In genomic region chr17:55432358-55433028, GRCh38 we compare ENCODE assay signal across 1 cellular context.
TF ChIP-seq lines count a peak whose summit lies in the region.

No MANE protein-coding gene starts in this region.

TF ChIP-seq in K562, 482 proteins besides CTCF, POLR2A, EP300 and RAD21 (continued from another document and continues in another):
- TF ChIP-seq, protein P1, sequence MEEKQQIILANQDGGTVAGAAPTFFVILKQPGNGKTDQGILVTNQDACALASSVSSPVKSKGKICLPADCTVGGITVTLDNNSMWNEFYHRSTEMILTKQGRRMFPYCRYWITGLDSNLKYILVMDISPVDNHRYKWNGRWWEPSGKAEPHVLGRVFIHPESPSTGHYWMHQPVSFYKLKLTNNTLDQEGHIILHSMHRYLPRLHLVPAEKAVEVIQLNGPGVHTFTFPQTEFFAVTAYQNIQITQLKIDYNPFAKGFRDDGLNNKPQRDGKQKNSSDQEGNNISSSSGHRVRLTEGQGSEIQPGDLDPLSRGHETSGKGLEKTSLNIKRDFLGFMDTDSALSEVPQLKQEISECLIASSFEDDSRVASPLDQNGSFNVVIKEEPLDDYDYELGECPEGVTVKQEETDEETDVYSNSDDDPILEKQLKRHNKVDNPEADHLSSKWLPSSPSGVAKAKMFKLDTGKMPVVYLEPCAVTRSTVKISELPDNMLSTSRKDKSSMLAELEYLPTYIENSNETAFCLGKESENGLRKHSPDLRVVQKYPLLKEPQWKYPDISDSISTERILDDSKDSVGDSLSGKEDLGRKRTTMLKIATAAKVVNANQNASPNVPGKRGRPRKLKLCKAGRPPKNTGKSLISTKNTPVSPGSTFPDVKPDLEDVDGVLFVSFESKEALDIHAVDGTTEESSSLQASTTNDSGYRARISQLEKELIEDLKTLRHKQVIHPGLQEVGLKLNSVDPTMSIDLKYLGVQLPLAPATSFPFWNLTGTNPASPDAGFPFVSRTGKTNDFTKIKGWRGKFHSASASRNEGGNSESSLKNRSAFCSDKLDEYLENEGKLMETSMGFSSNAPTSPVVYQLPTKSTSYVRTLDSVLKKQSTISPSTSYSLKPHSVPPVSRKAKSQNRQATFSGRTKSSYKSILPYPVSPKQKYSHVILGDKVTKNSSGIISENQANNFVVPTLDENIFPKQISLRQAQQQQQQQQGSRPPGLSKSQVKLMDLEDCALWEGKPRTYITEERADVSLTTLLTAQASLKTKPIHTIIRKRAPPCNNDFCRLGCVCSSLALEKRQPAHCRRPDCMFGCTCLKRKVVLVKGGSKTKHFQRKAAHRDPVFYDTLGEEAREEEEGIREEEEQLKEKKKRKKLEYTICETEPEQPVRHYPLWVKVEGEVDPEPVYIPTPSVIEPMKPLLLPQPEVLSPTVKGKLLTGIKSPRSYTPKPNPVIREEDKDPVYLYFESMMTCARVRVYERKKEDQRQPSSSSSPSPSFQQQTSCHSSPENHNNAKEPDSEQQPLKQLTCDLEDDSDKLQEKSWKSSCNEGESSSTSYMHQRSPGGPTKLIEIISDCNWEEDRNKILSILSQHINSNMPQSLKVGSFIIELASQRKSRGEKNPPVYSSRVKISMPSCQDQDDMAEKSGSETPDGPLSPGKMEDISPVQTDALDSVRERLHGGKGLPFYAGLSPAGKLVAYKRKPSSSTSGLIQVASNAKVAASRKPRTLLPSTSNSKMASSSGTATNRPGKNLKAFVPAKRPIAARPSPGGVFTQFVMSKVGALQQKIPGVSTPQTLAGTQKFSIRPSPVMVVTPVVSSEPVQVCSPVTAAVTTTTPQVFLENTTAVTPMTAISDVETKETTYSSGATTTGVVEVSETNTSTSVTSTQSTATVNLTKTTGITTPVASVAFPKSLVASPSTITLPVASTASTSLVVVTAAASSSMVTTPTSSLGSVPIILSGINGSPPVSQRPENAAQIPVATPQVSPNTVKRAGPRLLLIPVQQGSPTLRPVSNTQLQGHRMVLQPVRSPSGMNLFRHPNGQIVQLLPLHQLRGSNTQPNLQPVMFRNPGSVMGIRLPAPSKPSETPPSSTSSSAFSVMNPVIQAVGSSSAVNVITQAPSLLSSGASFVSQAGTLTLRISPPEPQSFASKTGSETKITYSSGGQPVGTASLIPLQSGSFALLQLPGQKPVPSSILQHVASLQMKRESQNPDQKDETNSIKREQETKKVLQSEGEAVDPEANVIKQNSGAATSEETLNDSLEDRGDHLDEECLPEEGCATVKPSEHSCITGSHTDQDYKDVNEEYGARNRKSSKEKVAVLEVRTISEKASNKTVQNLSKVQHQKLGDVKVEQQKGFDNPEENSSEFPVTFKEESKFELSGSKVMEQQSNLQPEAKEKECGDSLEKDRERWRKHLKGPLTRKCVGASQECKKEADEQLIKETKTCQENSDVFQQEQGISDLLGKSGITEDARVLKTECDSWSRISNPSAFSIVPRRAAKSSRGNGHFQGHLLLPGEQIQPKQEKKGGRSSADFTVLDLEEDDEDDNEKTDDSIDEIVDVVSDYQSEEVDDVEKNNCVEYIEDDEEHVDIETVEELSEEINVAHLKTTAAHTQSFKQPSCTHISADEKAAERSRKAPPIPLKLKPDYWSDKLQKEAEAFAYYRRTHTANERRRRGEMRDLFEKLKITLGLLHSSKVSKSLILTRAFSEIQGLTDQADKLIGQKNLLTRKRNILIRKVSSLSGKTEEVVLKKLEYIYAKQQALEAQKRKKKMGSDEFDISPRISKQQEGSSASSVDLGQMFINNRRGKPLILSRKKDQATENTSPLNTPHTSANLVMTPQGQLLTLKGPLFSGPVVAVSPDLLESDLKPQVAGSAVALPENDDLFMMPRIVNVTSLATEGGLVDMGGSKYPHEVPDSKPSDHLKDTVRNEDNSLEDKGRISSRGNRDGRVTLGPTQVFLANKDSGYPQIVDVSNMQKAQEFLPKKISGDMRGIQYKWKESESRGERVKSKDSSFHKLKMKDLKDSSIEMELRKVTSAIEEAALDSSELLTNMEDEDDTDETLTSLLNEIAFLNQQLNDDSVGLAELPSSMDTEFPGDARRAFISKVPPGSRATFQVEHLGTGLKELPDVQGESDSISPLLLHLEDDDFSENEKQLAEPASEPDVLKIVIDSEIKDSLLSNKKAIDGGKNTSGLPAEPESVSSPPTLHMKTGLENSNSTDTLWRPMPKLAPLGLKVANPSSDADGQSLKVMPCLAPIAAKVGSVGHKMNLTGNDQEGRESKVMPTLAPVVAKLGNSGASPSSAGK (IDR thresholded peaks at IDR 0.05) = no peak
- TF ChIP-seq PRMT5 (CRISPR knock-in tag; IDR thresholded peaks at IDR 0.05) (no peak), CEBPG (CRISPR knock-in tag; IDR thresholded peaks at IDR 0.05) (no peak), CEBPG (tag; conservative IDR thresholded peaks at IDR 0.05 in 1 of 2, IDR thresholded peaks at IDR 0.05 in 1 of 2) (no peak), RAD51 (IDR thresholded peaks at IDR 0.05; ENCODE audit: borderline replicate concordance, low read depth) (no peak), CCAR2 (IDR thresholded peaks at IDR 0.05; ENCODE audit: low read depth, low read length) (no peak), NFXL1 (CRISPR knock-in tag; IDR thresholded peaks at IDR 0.05) (no peak), ZNF589 (CRISPR knock-in tag; IDR thresholded peaks at IDR 0.05; ENCODE audit: low read depth) (0 out of 2 replicates have a peak, but pooled peaks have one; percentile 37), RFX5 (IDR thresholded peaks at IDR 0.05; ENCODE audit: low read depth, low read length) (no peak), TBP (optimal IDR thresholded peaks at IDR 0.05; ENCODE audit: low read depth, low read length) (no peak), STAT5B (CRISPR knock-in tag; IDR thresholded peaks at IDR 0.05) (no peak), FUS (optimal IDR thresholded peaks at IDR 0.05; ENCODE audit: low read depth, low read length) (no peak), STAG1 (CRISPR knock-in tag; IDR thresholded peaks at IDR 0.05; ENCODE audit: borderline replicate concordance) (no peak), ZNF408 (CRISPR knock-in tag; IDR thresholded peaks at IDR 0.05; ENCODE audit: low read depth) (no peak), ASH1L (IDR thresholded peaks at IDR 0.05; ENCODE audit: borderline replicate concordance, low read depth, partially characterized antibody) (no peak), ZNF12 (CRISPR knock-in tag; IDR thresholded peaks at IDR 0.05) (no peak), ZKSCAN3 (CRISPR knock-in tag; IDR thresholded peaks at IDR 0.05) (no peak), SMARCE1 (IDR thresholded peaks at IDR 0.05) (no peak), ZC3H4 (CRISPR knock-in tag; IDR thresholded peaks at IDR 0.05; ENCODE audit: borderline replicate concordance) (no peak), ZNF778 (CRISPR knock-in tag; IDR thresholded peaks at IDR 0.05) (no peak), SRSF9 (IDR thresholded peaks at IDR 0.05; ENCODE audit: borderline replicate concordance, low read depth, low read length) (no peak), ARID3A (IDR thresholded peaks at IDR 0.05; ENCODE audit: borderline replicate concordance, low read depth, low read length) (no peak), CREB1 (IDR thresholded peaks at IDR 0.05) (no peak), CREB1 (CRISPR knock-in tag; IDR thresholded peaks at IDR 0.05) (no peak), RBM17 (IDR thresholded peaks at IDR 0.05; ENCODE audit: borderline replicate concordance, low read depth, low read length) (no peak), MAFK (IDR thresholded peaks at IDR 0.05; ENCODE audit: low read length) (no peak), EWSR1 (IDR thresholded peaks at IDR 0.05; ENCODE audit: borderline replicate concordance, low read depth, partially characterized antibody) (no peak), ZEB2 (IDR thresholded peaks at IDR 0.05) (no peak), ZBTB8A (IDR thresholded peaks at IDR 0.05; ENCODE audit: partially characterized antibody) (no peak), HSF4 (CRISPR knock-in tag; IDR thresholded peaks at IDR 0.05; ENCODE audit: borderline replicate concordance) (peak; percentile 75; the same call in 1 of the 2 replicates), HNRNPLL (IDR thresholded peaks at IDR 0.05; ENCODE audit: low read depth, low read length, poor library complexity, severe bottlenecking) (no peak), HOXB6 (CRISPR knock-in tag; IDR thresholded peaks at IDR 0.05; ENCODE audit: borderline replicate concordance) (no peak), ZNF232 (CRISPR knock-in tag; IDR thresholded peaks at IDR 0.05) (no peak), MTA3 (IDR thresholded peaks at IDR 0.05; ENCODE audit: borderline replicate concordance) (no peak), CBX5 (IDR thresholded peaks at IDR 0.05; ENCODE audit: borderline replicate concordance, low read depth) (no peak), ZFX (CRISPR knock-in tag; IDR thresholded peaks at IDR 0.05) (no peak), ZNF79 (CRISPR knock-in tag; IDR thresholded peaks at IDR 0.05; ENCODE audit: low read depth) (peak; percentile 70; the same call in 1 of the 2 replicates), ZNF23 (CRISPR knock-in tag; IDR thresholded peaks at IDR 0.05) (no peak), HNRNPH1 (optimal IDR thresholded peaks at IDR 0.05; ENCODE audit: low read depth, low read length) (no peak), ZNF436 (CRISPR knock-in tag; IDR thresholded peaks at IDR 0.05) (no peak)
- TF ChIP-seq, protein P2, sequence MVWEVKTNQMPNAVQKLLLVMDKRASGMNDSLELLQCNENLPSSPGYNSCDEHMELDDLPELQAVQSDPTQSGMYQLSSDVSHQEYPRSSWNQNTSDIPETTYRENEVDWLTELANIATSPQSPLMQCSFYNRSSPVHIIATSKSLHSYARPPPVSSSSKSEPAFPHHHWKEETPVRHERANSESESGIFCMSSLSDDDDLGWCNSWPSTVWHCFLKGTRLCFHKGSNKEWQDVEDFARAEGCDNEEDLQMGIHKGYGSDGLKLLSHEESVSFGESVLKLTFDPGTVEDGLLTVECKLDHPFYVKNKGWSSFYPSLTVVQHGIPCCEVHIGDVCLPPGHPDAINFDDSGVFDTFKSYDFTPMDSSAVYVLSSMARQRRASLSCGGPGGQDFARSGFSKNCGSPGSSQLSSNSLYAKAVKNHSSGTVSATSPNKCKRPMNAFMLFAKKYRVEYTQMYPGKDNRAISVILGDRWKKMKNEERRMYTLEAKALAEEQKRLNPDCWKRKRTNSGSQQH (CRISPR knock-in tag; IDR thresholded peaks at IDR 0.05) = no peak
- TF ChIP-seq, protein P3, sequence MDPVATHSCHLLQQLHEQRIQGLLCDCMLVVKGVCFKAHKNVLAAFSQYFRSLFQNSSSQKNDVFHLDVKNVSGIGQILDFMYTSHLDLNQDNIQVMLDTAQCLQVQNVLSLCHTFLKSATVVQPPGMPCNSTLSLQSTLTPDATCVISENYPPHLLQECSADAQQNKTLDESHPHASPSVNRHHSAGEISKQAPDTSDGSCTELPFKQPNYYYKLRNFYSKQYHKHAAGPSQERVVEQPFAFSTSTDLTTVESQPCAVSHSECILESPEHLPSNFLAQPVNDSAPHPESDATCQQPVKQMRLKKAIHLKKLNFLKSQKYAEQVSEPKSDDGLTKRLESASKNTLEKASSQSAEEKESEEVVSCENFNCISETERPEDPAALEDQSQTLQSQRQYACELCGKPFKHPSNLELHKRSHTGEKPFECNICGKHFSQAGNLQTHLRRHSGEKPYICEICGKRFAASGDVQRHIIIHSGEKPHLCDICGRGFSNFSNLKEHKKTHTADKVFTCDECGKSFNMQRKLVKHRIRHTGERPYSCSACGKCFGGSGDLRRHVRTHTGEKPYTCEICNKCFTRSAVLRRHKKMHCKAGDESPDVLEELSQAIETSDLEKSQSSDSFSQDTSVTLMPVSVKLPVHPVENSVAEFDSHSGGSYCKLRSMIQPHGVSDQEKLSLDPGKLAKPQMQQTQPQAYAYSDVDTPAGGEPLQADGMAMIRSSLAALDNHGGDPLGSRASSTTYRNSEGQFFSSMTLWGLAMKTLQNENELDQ (CRISPR knock-in tag; IDR thresholded peaks at IDR 0.05; ENCODE audit: borderline replicate concordance) = no peak
- TF ChIP-seq, protein P4, sequence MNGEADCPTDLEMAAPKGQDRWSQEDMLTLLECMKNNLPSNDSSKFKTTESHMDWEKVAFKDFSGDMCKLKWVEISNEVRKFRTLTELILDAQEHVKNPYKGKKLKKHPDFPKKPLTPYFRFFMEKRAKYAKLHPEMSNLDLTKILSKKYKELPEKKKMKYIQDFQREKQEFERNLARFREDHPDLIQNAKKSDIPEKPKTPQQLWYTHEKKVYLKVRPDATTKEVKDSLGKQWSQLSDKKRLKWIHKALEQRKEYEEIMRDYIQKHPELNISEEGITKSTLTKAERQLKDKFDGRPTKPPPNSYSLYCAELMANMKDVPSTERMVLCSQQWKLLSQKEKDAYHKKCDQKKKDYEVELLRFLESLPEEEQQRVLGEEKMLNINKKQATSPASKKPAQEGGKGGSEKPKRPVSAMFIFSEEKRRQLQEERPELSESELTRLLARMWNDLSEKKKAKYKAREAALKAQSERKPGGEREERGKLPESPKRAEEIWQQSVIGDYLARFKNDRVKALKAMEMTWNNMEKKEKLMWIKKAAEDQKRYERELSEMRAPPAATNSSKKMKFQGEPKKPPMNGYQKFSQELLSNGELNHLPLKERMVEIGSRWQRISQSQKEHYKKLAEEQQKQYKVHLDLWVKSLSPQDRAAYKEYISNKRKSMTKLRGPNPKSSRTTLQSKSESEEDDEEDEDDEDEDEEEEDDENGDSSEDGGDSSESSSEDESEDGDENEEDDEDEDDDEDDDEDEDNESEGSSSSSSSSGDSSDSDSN (IDR thresholded peaks at IDR 0.05; ENCODE audit: borderline replicate concordance in 1 of 2, low read depth in 2 of 2, low read length in 2 of 2) = no peak
- TF ChIP-seq, protein P5, sequence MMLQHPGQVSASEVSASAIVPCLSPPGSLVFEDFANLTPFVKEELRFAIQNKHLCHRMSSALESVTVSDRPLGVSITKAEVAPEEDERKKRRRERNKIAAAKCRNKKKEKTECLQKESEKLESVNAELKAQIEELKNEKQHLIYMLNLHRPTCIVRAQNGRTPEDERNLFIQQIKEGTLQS (IDR thresholded peaks at IDR 0.05) = no peak
- TF ChIP-seq, protein P5 (CRISPR knock-in tag; conservative IDR thresholded peaks at IDR 0.05) = no peak
- TF ChIP-seq, protein P6, sequence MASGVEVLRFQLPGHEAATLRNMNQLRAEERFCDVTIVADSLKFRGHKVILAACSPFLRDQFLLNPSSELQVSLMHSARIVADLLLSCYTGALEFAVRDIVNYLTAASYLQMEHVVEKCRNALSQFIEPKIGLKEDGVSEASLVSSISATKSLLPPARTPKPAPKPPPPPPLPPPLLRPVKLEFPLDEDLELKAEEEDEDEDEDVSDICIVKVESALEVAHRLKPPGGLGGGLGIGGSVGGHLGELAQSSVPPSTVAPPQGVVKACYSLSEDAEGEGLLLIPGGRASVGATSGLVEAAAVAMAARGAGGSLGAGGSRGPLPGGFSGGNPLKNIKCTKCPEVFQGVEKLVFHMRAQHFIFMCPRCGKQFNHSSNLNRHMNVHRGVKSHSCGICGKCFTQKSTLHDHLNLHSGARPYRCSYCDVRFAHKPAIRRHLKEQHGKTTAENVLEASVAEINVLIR (CRISPR knock-in tag; IDR thresholded peaks at IDR 0.05) = peak; percentile 69
